Comparison of ENCODE assay signal across 9 cellular contexts in genomic region chr15:67834593-67835348, GRCh38. TPM values are rescaled to one million over a fixed set of nuclear protein-coding genes. Genes with fewer than 3 reads are reported as not detected.
DNase-seq lines count a peak whose midpoint lies in the region; ATAC-seq and TF ChIP-seq lines count a peak whose summit lies in the region.
"Had no signal": no experiment of that assay in that cellular context is flagged by ENCODE, and none has a peak within 500 bp of the region (broad histone marks: within the 10 kb centered on the region; RNA-seq: fewer than 3 reads in every experiment).

No MANE protein-coding gene starts in this region.

- H2BK15ac ChIP-seq in neuronal stem cell (ENCODE audit: low read length), result no peak overlapping the region

- H2BK120ac ChIP-seq in neuronal stem cell (ENCODE audit: low read depth, low read length), result no peak overlapping the region

- no peak overlapping the region for H3K27ac ChIP-seq in CD4-positive, alpha-beta T cell (ENCODE audit: low read depth, low read length)
- H3K27ac ChIP-seq in endodermal cell (ENCODE audit: low read depth, low read length) (no peak overlapping the region), neuronal stem cell (replicated peaks; ENCODE audit: low read length) (no peak overlapping the region)

- peaks cover 5% of the 10 kb centered on the region for H3K36me3 Mint-ChIP-seq in CD4-positive, alpha-beta T cell (ENCODE audit: low read depth)
- H3K36me3 Mint-ChIP-seq in endodermal cell (ENCODE audit: low read depth), result no peaks in the 10 kb centered on the region

- peaks cover 68% of the 10 kb centered on the region for H3K27me3 Mint-ChIP-seq in CD4-positive, alpha-beta T cell
- H3K27me3 Mint-ChIP-seq in endodermal cell (ENCODE audit: insufficient read depth), result peaks cover 92% of the 10 kb centered on the region

- no peaks in the 10 kb centered on the region for H3K9me3 ChIP-seq in CD4-positive, alpha-beta T cell (ENCODE audit: control insufficient read depth, low read length)
- H3K9me3 ChIP-seq in endodermal cell (ENCODE audit: control insufficient read depth, low read length), result no peaks in the 10 kb centered on the region
- peaks cover 8 to 10% of the 10 kb centered on the region in 2 donors for H3K9me3 ChIP-seq in neuronal stem cell (replicated peaks in 1 of 2; ENCODE audit: control insufficient read depth in 2 of 2, insufficient read depth in 1 of 2, low read depth in 1 of 2, low read length in 2 of 2)

- H3K4me1 Mint-ChIP-seq in CD4-positive, alpha-beta T cell (ENCODE audit: low read depth), result peaks cover 68% of the 10 kb centered on the region
- peaks cover 28% of the 10 kb centered on the region for H3K4me1 Mint-ChIP-seq in endodermal cell

- H2AFZ ChIP-seq in neuronal stem cell (ENCODE audit: low read length), result peak overlapping the region; percentile 91

- H3K4me2 ChIP-seq in neuronal stem cell (ENCODE audit: insufficient read depth, low read length, poor library complexity, severe bottlenecking), result peak overlapping the region; percentile 75

- 2% methylated on average over 15 to 60 of the region's 60 CpGs for WGBS in endodermal cell (ENCODE audit: insufficient coverage in 1 of 2, insufficient read length in 1 of 2), 2 experiments
- WGBS in neuronal stem cell (ENCODE audit: extremely low coverage in 2 of 2, insufficient read length in 2 of 2, insufficient replicate concordance in 1 of 2), 2 donors, result no CpG with 5 or more reads among the region's 60 CpGs

- no peak overlapping the region for H2BK12ac ChIP-seq in neuronal stem cell (ENCODE audit: low read length)

- peak overlapping the region; percentile 21 for H3K18ac ChIP-seq in neuronal stem cell (ENCODE audit: low read length)

- H3K14ac ChIP-seq in neuronal stem cell (ENCODE audit: low read length), result no peak overlapping the region

- no peaks in the 10 kb centered on the region for H3K9me3 Mint-ChIP-seq in CD4-positive, alpha-beta T cell
- H3K9me3 Mint-ChIP-seq in endodermal cell, result no peaks in the 10 kb centered on the region

- H3K4ac ChIP-seq in neuronal stem cell (ENCODE audit: low read length), result no peak overlapping the region

- H2AK5ac ChIP-seq in neuronal stem cell (ENCODE audit: low read depth, low read length), result no peak overlapping the region

- TF ChIP-seq CTCF in CD4-positive, alpha-beta T cell (IDR thresholded peaks at IDR 0.05), result no peak
- no peak for TF ChIP-seq CTCF in endodermal cell (conservative IDR thresholded peaks at IDR 0.05)

- no peak overlapping the region for H2BK5ac ChIP-seq in neuronal stem cell (ENCODE audit: low read length)

- H4K8ac ChIP-seq in neuronal stem cell (ENCODE audit: low read depth, low read length), result no peak overlapping the region

- H3K27me3 ChIP-seq in CD4-positive, alpha-beta T cell (ENCODE audit: control insufficient read depth, insufficient read depth, low read length), result peaks cover 65% of the 10 kb centered on the region
- H3K27me3 ChIP-seq in endodermal cell (ENCODE audit: control insufficient read depth, insufficient read depth, low read length, poor library complexity, severe bottlenecking), result peaks cover 98% of the 10 kb centered on the region
- H3K27me3 ChIP-seq in neuronal stem cell (ENCODE audit: control insufficient read depth in 3 of 3, insufficient read depth in 3 of 3, low read depth in 1 of 3, low read length in 3 of 3), result peaks cover 38 to 88% (median 77%) of the 10 kb centered on the region in 3 experiments

- H3K4me1 ChIP-seq in endodermal cell (ENCODE audit: control insufficient read depth, insufficient read depth, low read length) (no peaks in the 10 kb centered on the region), neuronal stem cell (ENCODE audit: control insufficient read depth in 2 of 2, insufficient read depth in 1 of 2, low read depth in 1 of 2, low read length in 2 of 2) (peaks cover 9 to 22% of the 10 kb centered on the region in 2 donors)

- H3K4me3 ChIP-seq in endodermal cell (ENCODE audit: low read length), result peak overlapping the region; percentile 71
- peak overlapping the region; percentile 37 to 75 for H3K4me3 ChIP-seq in neuronal stem cell (ENCODE audit: low read length in 2 of 2)

- no peak overlapping the region for H3K27ac Mint-ChIP-seq in CD4-positive, alpha-beta T cell
- no peak overlapping the region for H3K27ac Mint-ChIP-seq in endodermal cell

- no peak for DNase-seq in CD4-positive, alpha-beta T cell
- DNase-seq in NCI-H1105 (lab: John Stamatoyannopoulos, UW) (peak; percentile 8), endodermal cell (peak; percentile 80), neuronal stem cell (ENCODE audit: low spot score) (no peak), dermis blood vessel endothelial cell (no peak), COLO829 (ENCODE audit: low spot score) (no peak)
- DNase-seq: NCI-H446 had no signal

- H3K36me3 ChIP-seq in endodermal cell (ENCODE audit: control insufficient read depth, insufficient read depth, low read length) (no peaks in the 10 kb centered on the region), neuronal stem cell (replicated peaks in 1 of 2; ENCODE audit: control insufficient read depth in 2 of 2, insufficient read depth in 2 of 2, low read length in 2 of 2) (no peaks in the 10 kb centered on the region)

- POLR2A ChIA-PET in CD4-positive, alpha-beta T cell (lab: Charles Lee), result interaction anchor here (0.8 to 2.3 kb wide), 6 partner anchors 10 to 391 kb away, joined by 3 to 11 read pairs (median 4); partner anchors contain the start of gene MAP2K5

- ATAC-seq in CD4-positive, alpha-beta T cell (ENCODE audit: poor library complexity), result no peak
- no peak for ATAC-seq in GM18520 (IDR thresholded peaks at IDR 0.05; ENCODE audit: unreplicated experiment)
- ATAC-seq in GM18517 (IDR thresholded peaks at IDR 0.05; ENCODE audit: unreplicated experiment), result no peak

- H3K23ac ChIP-seq in neuronal stem cell (ENCODE audit: low read depth, low read length, poor library complexity), result peak overlapping the region; percentile 15

- no peak overlapping the region for H3K9ac ChIP-seq in endodermal cell (ENCODE audit: extremely low read depth, low read length, poor library complexity, severe bottlenecking)
- peak overlapping the region; percentile 56 for H3K9ac ChIP-seq in neuronal stem cell (ENCODE audit: low read depth, low read length, poor library complexity)

- intact Hi-C loops in CD4-positive, alpha-beta T cell (cut with DNase I, micrococcal nuclease), result loop anchor here (1.0 to 10.0 kb wide), 7 partner anchors 51 to 887 kb away; partner anchors contain the start of gene MAP2K5 (in 2 of the 2)

- no peak overlapping the region for H4K91ac ChIP-seq in neuronal stem cell (ENCODE audit: low read depth, low read length, poor library complexity)

- H3K4me3 Mint-ChIP-seq in CD4-positive, alpha-beta T cell, result peak overlapping the region; percentile 77
- peak overlapping the region; percentile 39 for H3K4me3 Mint-ChIP-seq in endodermal cell

- CTCF ChIA-PET in CD4-positive, alpha-beta T cell (lab: Charles Lee), result interaction anchor here (0.9 to 3.2 kb wide), 3 partner anchors 52 to 888 kb away, joined by 3 to 16 read pairs (median 15); no protein-coding TSS in a partner anchor

- no peaks in the 10 kb centered on the region for H3K79me1 ChIP-seq in neuronal stem cell (ENCODE audit: low read depth, low read length)

RNA-seq across cellular contexts. Expression of gene RNU6-1, which starts 5.1 kb away (rescaled TPM):
- total RNA-seq in CD4-positive, alpha-beta T cell, result not detected
- total RNA-seq in endodermal cell (not detected), dermis blood vessel endothelial cell (not detected in 2 replicates)
- polyA plus RNA-seq in endodermal cell (2013, experiment 1 of 2), result under 0.01 TPM
- polyA plus RNA-seq in endodermal cell (2013, experiment 2 of 2), result under 0.01 TPM
- not detected for polyA plus RNA-seq in neuronal stem cell (2013, experiment 1 of 2)
- polyA plus RNA-seq in neuronal stem cell (2013, experiment 2 of 2), result not detected

RNA-seq across cellular contexts. Expression of gene SKOR1, which starts 9.5 kb away (rescaled TPM):
- total RNA-seq in CD4-positive, alpha-beta T cell, result 1 to 10 TPM; 1.8 to 2.2 TPM
- total RNA-seq in endodermal cell, result under 1 TPM; 0.37 to 0.51 TPM
- 2.0 TPM for polyA plus RNA-seq in endodermal cell (2013, experiment 1 of 2)
- 1.7 TPM for polyA plus RNA-seq in endodermal cell (2013, experiment 2 of 2)
- polyA plus RNA-seq in neuronal stem cell (2013, experiment 1 of 2), result 0.24 TPM
- 0.21 TPM for polyA plus RNA-seq in neuronal stem cell (2013, experiment 2 of 2)
- 0.05 TPM in 1 of 2 replicates, not detected in the other for total RNA-seq in dermis blood vessel endothelial cell

Comparison
In these comparisons a context has a peak if more than half of its experiments do, and no peak if none do; other contexts are left out.
1. DNase-seq: peak in NCI-H1105 (single experiment) and endodermal cell (single experiment); none in CD4-positive, alpha-beta T cell (0 of 10), neuronal stem cell (single experiment), dermis blood vessel endothelial cell (single experiment) and COLO829 (single experiment).